Comparison of ENCODE assay signal across 1 cellular context in genomic region chr19:55377356-55378131, GRCh38.
TF ChIP-seq lines count a peak whose summit lies in the region.

No MANE protein-coding gene starts in this region.

TF ChIP-seq in HepG2, 621 proteins besides CTCF, POLR2A, EP300 and RAD21 (continued from another document and continues in another):
- TF ChIP-seq ZFP91 (CRISPR knock-in tag; IDR thresholded peaks at IDR 0.05; ENCODE audit: borderline replicate concordance) (0 out of 2 replicates have a peak, but pooled peaks have one; percentile 16), ZNF616 (CRISPR knock-in tag; IDR thresholded peaks at IDR 0.05; ENCODE audit: low read depth) (no peak), CENPT (CRISPR knock-in tag; IDR thresholded peaks at IDR 0.05; ENCODE audit: low read depth) (no peak), ARNT (IDR thresholded peaks at IDR 0.05) (no peak), SETDB1 (CRISPR knock-in tag; IDR thresholded peaks at IDR 0.05; ENCODE audit: borderline replicate concordance) (no peak), ZBTB7A (CRISPR knock-in tag; IDR thresholded peaks at IDR 0.05) (peak; percentile 11; the same call in 1 of the 2 replicates), HES4 (CRISPR knock-in tag; IDR thresholded peaks at IDR 0.05; ENCODE audit: borderline replicate concordance) (no peak), ZKSCAN8 (CRISPR knock-in tag; IDR thresholded peaks at IDR 0.05; ENCODE audit: borderline replicate concordance) (0 out of 2 replicates have a peak, but pooled peaks have one; percentile 19), BORCS8-MEF2B (CRISPR knock-in tag; IDR thresholded peaks at IDR 0.05) (peak; percentile 20; the same call in 1 of the 2 replicates), HOXA5 (CRISPR knock-in tag; IDR thresholded peaks at IDR 0.05) (0 out of 2 replicates have a peak, but pooled peaks have one; percentile 33), PAXIP1 (CRISPR knock-in tag; conservative IDR thresholded peaks at IDR 0.05) (peak; percentile 53), RELA (CRISPR knock-in tag; IDR thresholded peaks at IDR 0.05) (no peak), CCDC6 (CRISPR knock-in tag; IDR thresholded peaks at IDR 0.05) (no peak), RBFOX2 (IDR thresholded peaks at IDR 0.05; ENCODE audit: low read depth, low read length) (no peak), NFKB2 (CRISPR knock-in tag; IDR thresholded peaks at IDR 0.05; ENCODE audit: borderline replicate concordance) (peak; percentile 22; the same call in 1 of the 2 replicates), RARA (CRISPR knock-in tag; IDR thresholded peaks at IDR 0.05) (no peak), SOX6 (IDR thresholded peaks at IDR 0.05) (no peak), SOX6 (CRISPR knock-in tag; IDR thresholded peaks at IDR 0.05) (0 out of 2 replicates have a peak, but pooled peaks have one; percentile 16), CBFB (CRISPR knock-in tag; IDR thresholded peaks at IDR 0.05) (no peak), ZNF275 (CRISPR knock-in tag; IDR thresholded peaks at IDR 0.05; ENCODE audit: borderline replicate concordance) (0 out of 2 replicates have a peak, but pooled peaks have one; percentile 41), SRSF9 (IDR thresholded peaks at IDR 0.05; ENCODE audit: borderline replicate concordance, insufficient read depth, low read depth, low read length, poor library complexity, severe bottlenecking) (no peak), ZNF264 (CRISPR knock-in tag; IDR thresholded peaks at IDR 0.05) (peak; percentile 56; the same call in 1 of the 2 replicates), ZNF703 (CRISPR knock-in tag; IDR thresholded peaks at IDR 0.05; ENCODE audit: borderline replicate concordance) (no peak), DMAP1 (CRISPR knock-in tag; IDR thresholded peaks at IDR 0.05) (peak; percentile 37; the same call in 1 of the 2 replicates), GLMP (CRISPR knock-in tag; IDR thresholded peaks at IDR 0.05; ENCODE audit: borderline replicate concordance) (no peak), NKX3-1 (CRISPR knock-in tag; IDR thresholded peaks at IDR 0.05) (no peak), ZNF883 (CRISPR knock-in tag; IDR thresholded peaks at IDR 0.05; ENCODE audit: not compliant biosample characterization) (no peak), MLX (CRISPR knock-in tag; IDR thresholded peaks at IDR 0.05) (no peak), HIC2 (CRISPR knock-in tag; IDR thresholded peaks at IDR 0.05; ENCODE audit: low read depth) (peak; percentile 37; the same call in 1 of the 2 replicates), ASH2L (IDR thresholded peaks at IDR 0.05; ENCODE audit: insufficient read length, low read depth, low read length) (no peak), ZFYVE20 (CRISPR knock-in tag; IDR thresholded peaks at IDR 0.05; ENCODE audit: borderline replicate concordance, low read depth) (no peak), ARID4A (CRISPR knock-in tag; IDR thresholded peaks at IDR 0.05; ENCODE audit: borderline replicate concordance) (peak; percentile 36; the same call in 1 of the 2 replicates), CBX2 (IDR thresholded peaks at IDR 0.05; ENCODE audit: low read depth, low read length) (no peak), CBX2 (CRISPR knock-in tag; IDR thresholded peaks at IDR 0.05; ENCODE audit: low read depth) (no peak), ZNF761 (CRISPR knock-in tag; conservative IDR thresholded peaks at IDR 0.05) (no peak), IRF9 (CRISPR knock-in tag; IDR thresholded peaks at IDR 0.05; ENCODE audit: borderline replicate concordance) (0 out of 2 replicates have a peak, but pooled peaks have one; percentile 23), SMC3 (IDR thresholded peaks at IDR 0.05; ENCODE audit: low read length) (no peak), ELK4 (CRISPR knock-in tag; IDR thresholded peaks at IDR 0.05; ENCODE audit: borderline replicate concordance) (no peak), POLR2AphosphoS5 (IDR thresholded peaks at IDR 0.05; ENCODE audit: low read depth, low read length) (no peak), ZNF816 (CRISPR knock-in tag; IDR thresholded peaks at IDR 0.05; ENCODE audit: borderline replicate concordance) (no peak)
